8 cellular contexts compared by ENCODE assay signal in the genomic region with DNA sequence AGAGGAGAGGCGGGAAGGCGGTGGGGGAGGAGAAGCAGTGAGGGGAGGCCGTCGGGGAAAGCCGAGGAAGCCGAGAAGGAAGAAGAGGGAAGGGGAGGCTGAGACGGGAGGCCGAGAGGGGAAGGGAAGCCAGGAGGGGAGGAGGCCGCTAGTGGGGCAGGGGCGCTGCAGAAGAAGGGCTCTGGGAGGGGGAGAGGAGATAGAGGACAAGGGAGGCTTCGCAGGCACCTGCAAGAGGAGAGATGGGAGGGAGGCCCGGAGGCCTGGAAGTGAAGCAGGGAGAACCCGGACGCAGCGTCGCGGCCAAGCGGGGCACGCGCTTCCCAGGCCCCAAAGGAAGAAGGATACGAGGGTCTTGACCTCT. TPM values are rescaled to one million over a fixed set of nuclear protein-coding genes. Genes with fewer than 3 reads are reported as not detected.
A peak's percentile ranks its signal among the peaks of the same experiment; 100 is the strongest.
DNase-seq lines count a peak whose midpoint lies in the region; ATAC-seq, FAIRE-seq and TF ChIP-seq lines count a peak whose summit lies in the region.

No MANE protein-coding gene starts in this region.

- ATAC-seq in A549 = peak; percentile 5 to 47

- no peak for TF ChIP-seq RAD21 in A549 (conservative IDR thresholded peaks at IDR 0.05 in 1 of 2, IDR thresholded peaks at IDR 0.05 in 1 of 2)

- TF ChIP-seq POLR2A in A549 (IDR thresholded peaks at IDR 0.05; ENCODE audit: low read length) (no peak), GM12892 (IDR thresholded peaks at IDR 0.05; ENCODE audit: low read depth, low read length) (no peak)

- CTCF ChIA-PET in A549 (lab: Yijun Ruan, JAX) = interaction anchor here (1.1 to 4.0 kb wide), 6 partner anchors 14 to 194 kb away, joined by 3 to 20 read pairs (median 4); no protein-coding TSS in a partner anchor

- TF ChIP-seq CTCF in A549 (IDR thresholded peaks at IDR 0.05) = no peak

- H3K4ac ChIP-seq in mesenchymal stem cell (ENCODE audit: low read depth in 1 of 2, low read length in 2 of 2) = peak overlapping the region; percentile 95 to 100

- peak overlapping the region; percentile 96 for H4K91ac ChIP-seq in mesenchymal stem cell (ENCODE audit: low read length)

- H3K14ac ChIP-seq in mesenchymal stem cell (ENCODE audit: low read length in 2 of 2) = peak overlapping the region; percentile 2 to 95

- POLR2A ChIA-PET in A549 (lab: Yijun Ruan, JAX) = interaction anchor here (0.6 to 2.2 kb wide), 4 partner anchors 26 to 111 kb away, joined by 3 to 19 read pairs (median 8); partner anchors contain the start of gene KPNA2

- H3K27me3 ChIP-seq in mesenchymal stem cell (ENCODE audit: control insufficient read depth in 1 of 2, insufficient read depth in 1 of 2, low read length in 2 of 2) = no peaks in the 10 kb centered on the region

- no peak for TF ChIP-seq EP300 in A549 (IDR thresholded peaks at IDR 0.05)

- H3K9ac ChIP-seq in mesenchymal stem cell (ENCODE audit: low read length) = peak overlapping the region; percentile 90

- no peaks in the 10 kb centered on the region for H3K79me1 ChIP-seq in mesenchymal stem cell (replicated peaks; ENCODE audit: low read length, poor library complexity, severe bottlenecking)

- H2BK15ac ChIP-seq in mesenchymal stem cell (ENCODE audit: low read depth, poor library complexity, severe bottlenecking) = peak overlapping the region; percentile 99

- peak overlapping the region; percentile 100 for H4K8ac ChIP-seq in mesenchymal stem cell (ENCODE audit: low read length)

- H3K27ac ChIP-seq in A549 (peak overlapping the region; percentile 93 to 95), mesenchymal stem cell (ENCODE audit: low read length, poor library complexity, severe bottlenecking) (peak overlapping the region; percentile 91)

- H3K18ac ChIP-seq in mesenchymal stem cell (ENCODE audit: low read depth in 1 of 2, low read length in 2 of 2) = peak overlapping the region; percentile 99 to 100

- no peak for FAIRE-seq in A549 (lab: Jason Lieb, UNC)
- no peak for FAIRE-seq in GM12892 (lab: Jason Lieb, UNC)

- no peak overlapping the region for H2AK5ac ChIP-seq in mesenchymal stem cell (ENCODE audit: low read length, severe bottlenecking)

- peaks cover 0 to 3% of the 10 kb centered on the region in 2 experiments for H3K36me3 ChIP-seq in mesenchymal stem cell (ENCODE audit: control insufficient read depth in 1 of 2, insufficient read depth in 2 of 2, low read depth in 1 of 2, low read length in 2 of 2)

- peak overlapping the region in 1 of 2 experiments; percentile 98 for H3K23ac ChIP-seq in mesenchymal stem cell (ENCODE audit: low read length in 2 of 2)

- H3K4me1 ChIP-seq in A549 (peaks cover 23% of the 10 kb centered on the region), mesenchymal stem cell (ENCODE audit: control insufficient read depth, insufficient read depth, low read depth, low read length) (peaks cover 14% of the 10 kb centered on the region)

- WGBS in A549 (ENCODE audit: missing lambda C conversion rate) = 6% methylated on average over 19 of the region's 21 CpGs
- under 1% methylated on average over 10 of the region's 21 CpGs for WGBS in mesenchymal stem cell

- H3K4me2 ChIP-seq in A549 (peak overlapping the region; percentile 92), mesenchymal stem cell (ENCODE audit: low read length, poor library complexity, severe bottlenecking) (peak overlapping the region; percentile 61)

- H3K4me3 ChIP-seq in A549 (peak overlapping the region; percentile 78), mesenchymal stem cell (ENCODE audit: insufficient read depth in 1 of 2, low read depth in 1 of 2, low read length in 2 of 2) (peak overlapping the region; percentile 91)

- H2BK12ac ChIP-seq in mesenchymal stem cell (ENCODE audit: low read length in 2 of 2) = peak overlapping the region; percentile 84 to 92

- peak overlapping the region; percentile 88 for H2AFZ ChIP-seq in mesenchymal stem cell (ENCODE audit: low read depth, low read length)

- DNase-seq in A549 (ENCODE audit: low read depth in 1 of 2, low spot score in 1 of 2) (peak in 1 of 2 experiments; percentile 57), GM12892 (ENCODE audit: insufficient read length) (peak; percentile 29), NCI-H2196 (lab: John Stamatoyannopoulos, UW; ENCODE audit: unreplicated experiment) (peak; percentile 41), cerebellum (ENCODE audit: low spot score) (peak; percentile 37), mesenchymal stem cell (peak; percentile 66), HK-2 (ENCODE audit: unreplicated experiment) (no peak), OCI-M1 (lab: John Stamatoyannopoulos, UW) (no peak)
- DNase-seq in effector CD4-positive, alpha-beta T cell = no peak

- H2BK5ac ChIP-seq in mesenchymal stem cell (ENCODE audit: low read depth, low read length, poor library complexity, severe bottlenecking) = peak overlapping the region; percentile 57

- H3K9me3 ChIP-seq in A549 (no peaks in the 10 kb centered on the region), mesenchymal stem cell (ENCODE audit: control insufficient read depth, low read length) (no peaks in the 10 kb centered on the region)

- H2BK120ac ChIP-seq in mesenchymal stem cell (ENCODE audit: low read depth, low read length) = peak overlapping the region; percentile 77

TF ChIP-seq in A549, 52 proteins besides CTCF, POLR2A, EP300 and RAD21 (continues in another document):
- TF ChIP-seq KDM5A (IDR thresholded peaks at IDR 0.05) = no peak
- TF ChIP-seq MAZ (IDR thresholded peaks at IDR 0.05; ENCODE audit: borderline replicate concordance, low read depth, low read length) = no peak
- 0 out of 2 replicates have a peak, but pooled peaks have one; percentile 45 for TF ChIP-seq RARB (CRISPR knock-in tag; IDR thresholded peaks at IDR 0.05)
- no peak for TF ChIP-seq CHD2 (IDR thresholded peaks at IDR 0.05; ENCODE audit: low read length, partially characterized antibody)
- TF ChIP-seq ATOH8 (CRISPR knock-in tag; IDR thresholded peaks at IDR 0.05; ENCODE audit: low read depth) = no peak
- TF ChIP-seq, protein P1, sequence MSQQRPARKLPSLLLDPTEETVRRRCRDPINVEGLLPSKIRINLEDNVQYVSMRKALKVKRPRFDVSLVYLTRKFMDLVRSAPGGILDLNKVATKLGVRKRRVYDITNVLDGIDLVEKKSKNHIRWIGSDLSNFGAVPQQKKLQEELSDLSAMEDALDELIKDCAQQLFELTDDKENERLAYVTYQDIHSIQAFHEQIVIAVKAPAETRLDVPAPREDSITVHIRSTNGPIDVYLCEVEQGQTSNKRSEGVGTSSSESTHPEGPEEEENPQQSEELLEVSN (IDR thresholded peaks at IDR 0.05; ENCODE audit: borderline replicate concordance, low read depth) = peak; percentile 83
- no peak for TF ChIP-seq HDAC2 (IDR thresholded peaks at IDR 0.05)
- 0 out of 2 replicates have a peak, but pooled peaks have one; percentile 23 for TF ChIP-seq FOSB (CRISPR knock-in tag; IDR thresholded peaks at IDR 0.05)
- TF ChIP-seq, protein P2, sequence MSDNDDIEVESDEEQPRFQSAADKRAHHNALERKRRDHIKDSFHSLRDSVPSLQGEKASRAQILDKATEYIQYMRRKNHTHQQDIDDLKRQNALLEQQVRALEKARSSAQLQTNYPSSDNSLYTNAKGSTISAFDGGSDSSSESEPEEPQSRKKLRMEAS (IDR thresholded peaks at IDR 0.05) = peak; percentile 82
- TF ChIP-seq FOXS1 (CRISPR knock-in tag; IDR thresholded peaks at IDR 0.05) = no peak
- TF ChIP-seq TP53 (CRISPR knock-in tag; IDR thresholded peaks at IDR 0.05) = peak; percentile 53; the same call in 1 of the 2 replicates
- TF ChIP-seq, protein P3, sequence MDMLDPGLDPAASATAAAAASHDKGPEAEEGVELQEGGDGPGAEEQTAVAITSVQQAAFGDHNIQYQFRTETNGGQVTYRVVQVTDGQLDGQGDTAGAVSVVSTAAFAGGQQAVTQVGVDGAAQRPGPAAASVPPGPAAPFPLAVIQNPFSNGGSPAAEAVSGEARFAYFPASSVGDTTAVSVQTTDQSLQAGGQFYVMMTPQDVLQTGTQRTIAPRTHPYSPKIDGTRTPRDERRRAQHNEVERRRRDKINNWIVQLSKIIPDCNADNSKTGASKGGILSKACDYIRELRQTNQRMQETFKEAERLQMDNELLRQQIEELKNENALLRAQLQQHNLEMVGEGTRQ (IDR thresholded peaks at IDR 0.05) = no peak
- TF ChIP-seq ZNF302 (CRISPR knock-in tag; IDR thresholded peaks at IDR 0.05) = no peak
- TF ChIP-seq EHF (CRISPR knock-in tag; IDR thresholded peaks at IDR 0.05) = no peak
- TF ChIP-seq HEYL (CRISPR knock-in tag; IDR thresholded peaks at IDR 0.05) = no peak
- TF ChIP-seq ESRRA (IDR thresholded peaks at IDR 0.05; ENCODE audit: borderline replicate concordance, low read length) = no peak
- TF ChIP-seq SMC3 (IDR thresholded peaks at IDR 0.05) = no peak
- TF ChIP-seq HOXA7 (CRISPR knock-in tag; IDR thresholded peaks at IDR 0.05) = peak; percentile 37; the same call in 1 of the 2 replicates
- no peak for TF ChIP-seq GATA3 (IDR thresholded peaks at IDR 0.05; ENCODE audit: borderline replicate concordance)
- TF ChIP-seq CHD4 (IDR thresholded peaks at IDR 0.05; ENCODE audit: borderline replicate concordance) = no peak

RNA-seq across cellular contexts. Expression of gene C17orf58, which starts 2.3 kb away (rescaled TPM):
- polyA plus RNA-seq in A549 (2011; rRNA removed) (18.4 and 20.0 TPM in 2 replicates), A549 (2017; fragmentation: RNase III; extraction: RNeasy Plus Mini Kit Qiagen cat#74134 plus additional on column Dnase treatment) (9.6 to 11.2 TPM (median 9.9 TPM) in 3 replicates)
- 18.1 and 22.4 TPM in 2 replicates for polyA plus RNA-seq in A549 (2012; cell fraction: cytosol; rRNA removed)
- polyA plus RNA-seq in A549 (2012; cell fraction: nucleus; rRNA removed) = 7.9 and 8.5 TPM in 2 replicates
- 8.9 and 10.0 TPM in 2 replicates for polyA minus RNA-seq in A549 (2011; rRNA and poly(A)+ RNA removed)
- 9.5 TPM for polyA plus RNA-seq in GM12892 (2012; ENCODE audit: missing spikeins)
- total RNA-seq in cerebellum = 17.0 TPM
- polyA plus RNA-seq in mesenchymal stem cell (2013, experiment 1 of 2) = 15.1 TPM
- polyA plus RNA-seq in mesenchymal stem cell (2013, experiment 2 of 2) = 15.3 TPM

RNA-seq across cellular contexts. Expression of gene KPNA2, which starts 41.6 kb away (rescaled TPM):
- polyA plus RNA-seq in A549 (2011; rRNA removed) (382 and 429 TPM in 2 replicates), A549 (2017; fragmentation: RNase III; extraction: RNeasy Plus Mini Kit Qiagen cat#74134 plus additional on column Dnase treatment) (614 to 826 TPM (median 700 TPM) in 3 replicates)
- polyA plus RNA-seq in A549 (2012; cell fraction: cytosol; rRNA removed) = 307 and 329 TPM in 2 replicates
- polyA plus RNA-seq in A549 (2012; cell fraction: nucleus; rRNA removed) = 276 and 345 TPM in 2 replicates
- 495 and 508 TPM in 2 replicates for polyA minus RNA-seq in A549 (2011; rRNA and poly(A)+ RNA removed)
- polyA plus RNA-seq in GM12892 (2012; ENCODE audit: missing spikeins) = 88.5 TPM
- total RNA-seq in cerebellum = 39.7 TPM
- 92.3 TPM for polyA plus RNA-seq in mesenchymal stem cell (2013, experiment 1 of 2)
- polyA plus RNA-seq in mesenchymal stem cell (2013, experiment 2 of 2) = 90.7 TPM

Comparison
In these comparisons a context has a peak if more than half of its experiments do, and no peak if none do; other contexts are left out.
1. DNase-seq: peak in GM12892 (single experiment), NCI-H2196 (single experiment), cerebellum (single experiment) and mesenchymal stem cell (single experiment); none in HK-2 (single experiment), effector CD4-positive, alpha-beta T cell (single experiment) and OCI-M1 (single experiment).